Comparison of ENCODE assay signal across 28 cellular contexts in the genomic region with DNA sequence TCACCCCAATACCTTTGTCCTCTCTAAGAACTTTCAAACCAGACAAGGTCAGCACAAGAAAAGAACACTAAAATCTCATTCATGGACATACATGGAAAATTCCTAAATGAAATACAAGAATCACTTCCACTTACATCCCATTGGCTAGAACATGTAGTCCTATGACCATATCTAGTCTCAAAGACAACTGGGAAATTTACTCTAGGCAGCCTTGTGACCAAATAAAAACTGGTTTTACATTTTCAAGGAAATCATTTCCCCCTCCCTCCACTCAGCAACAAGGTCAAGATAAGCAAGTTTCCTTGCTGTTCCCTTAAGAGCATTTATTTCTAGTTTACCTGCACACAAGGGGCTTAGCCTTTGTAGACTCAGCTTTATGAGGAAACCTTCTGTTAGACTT. TPM values are rescaled to one million over a fixed set of nuclear protein-coding genes. Genes with fewer than 3 reads are reported as not detected.
"Had no signal": no experiment of that assay in that cellular context is flagged by ENCODE, and none has a peak within 500 bp of the region (broad histone marks: within the 10 kb centered on the region; RNA-seq: fewer than 3 reads in every experiment).

No MANE protein-coding gene starts in this region.

- H3K36me3 Mint-ChIP-seq: activated naive CD8-positive, alpha-beta T cell; T-cell had no signal

- H3K27me3 Mint-ChIP-seq: activated CD8-positive, alpha-beta T cell treated with anti-CD3 and anti-CD28 coated beads for 36 hours; activated naive CD8-positive, alpha-beta T cell; T-cell had no signal

- DNase-seq: activated CD4-positive, CD25-positive, alpha-beta regulatory T cell; activated CD8-positive, alpha-beta memory T cell treated with anti-CD3 and anti-CD28 coated beads, Interleukin-2, amount 50 U/mL, for 4 hours; activated CD8-positive, alpha-beta T cell treated with anti-CD3 and anti-CD28 coated beads for 36 hours; activated effector memory CD4-positive, alpha-beta T cell treated with Interleukin-2 at 50 U/mL for 16 hours; activated naive CD4-positive, alpha-beta T cell; cerebellar nuclear complex; KG1; NCI-H1092; NCI-H1417; NCI-H1930; NCI-H2107; NCI-H2171 treated with DMSO at 0.1 percent for 48 hours; NCI-H226; NCI-H526; NCI-H774; SIG-M5; T-cell; T-helper 2 cell; T1000 had no signal

- H3K4me3 Mint-ChIP-seq: activated CD8-positive, alpha-beta T cell treated with anti-CD3 and anti-CD28 coated beads for 36 hours; activated naive CD8-positive, alpha-beta T cell; activated T-helper 1 cell treated with anti-CD3 and anti-CD28 coated beads, Interleukin-12 subunit alpha, Interleukin-12 subunit beta, Interleukin-2, Interleukin-4 antibody, amounts not matched to agents 30 ng/mL and 10 ng/mL and 1 ng/mL, durations not matched to agents 14 hours and 24 hours and 36 hours; T-cell had no signal

- H3K9me3 Mint-ChIP-seq: activated CD8-positive, alpha-beta T cell treated with anti-CD3 and anti-CD28 coated beads for 36 hours; activated T-helper 1 cell treated with anti-CD3 and anti-CD28 coated beads, Interleukin-12 subunit alpha, Interleukin-12 subunit beta, Interleukin-2, Interleukin-4 antibody, amounts not matched to agents 30 ng/mL and 10 ng/mL and 1 ng/mL, durations not matched to agents 14 hours and 24 hours and 36 hours; T-cell had no signal

- H3K27ac Mint-ChIP-seq: activated CD8-positive, alpha-beta T cell treated with anti-CD3 and anti-CD28 coated beads for 36 hours; activated naive CD8-positive, alpha-beta T cell; activated T-helper 1 cell treated with anti-CD3 and anti-CD28 coated beads, Interleukin-12 subunit alpha, Interleukin-12 subunit beta, Interleukin-2, Interleukin-4 antibody, amounts not matched to agents 30 ng/mL and 10 ng/mL and 1 ng/mL, durations not matched to agents 14 hours and 24 hours and 36 hours had no signal

- H3K27ac ChIP-seq: VCaP had no signal

RNA-seq across cellular contexts. Expression of a gene that starts 43.6 kb away (rescaled TPM):
- total RNA-seq: activated CD8-positive, alpha-beta T cell treated with anti-CD3 and anti-CD28 coated beads for 36 hours; activated T-helper 1 cell treated with anti-CD3 and anti-CD28 coated beads, Interleukin-12 subunit alpha, Interleukin-12 subunit beta, Interleukin-2, Interleukin-4 antibody, amounts not matched to agents 30 ng/mL and 10 ng/mL and 1 ng/mL, durations not matched to agents 14 hours and 24 hours and 36 hours; cardiac septum; LHCN-M2; M059J; NCI-H460; OCI-LY7; RPMI7951; T-cell had no signal
